Comparison of ENCODE assay signal across 10 cellular contexts in genomic region chr15:89812126-89812846, GRCh38. TPM values are rescaled to one million over a fixed set of nuclear protein-coding genes. Genes with fewer than 3 reads are reported as not detected.
DNase-seq lines count a peak whose midpoint lies in the region; ATAC-seq and TF ChIP-seq lines count a peak whose summit lies in the region.
"Had no signal": no experiment of that assay in that cellular context is flagged by ENCODE, and none has a peak within 500 bp of the region (broad histone marks: within the 10 kb centered on the region; RNA-seq: fewer than 3 reads in every experiment).

No MANE protein-coding gene starts in this region.

- peaks cover 56% of the 10 kb centered on the region for H3K27me3 Mint-ChIP-seq in nephron (ENCODE audit: low read depth)

- H3K9me2 ChIP-seq in PC-3 (replicated peaks; ENCODE audit: low read length), result no peaks in the 10 kb centered on the region

- peak overlapping the region; percentile 77 for H3K4me2 ChIP-seq in PC-3 (ENCODE audit: low read length)

- H3K27ac Mint-ChIP-seq in nephron, result peak overlapping the region in 2 of 3 experiments; percentile 78 to 87

- BruUV-seq in PC-3 (replicated peaks; lab: Mats Ljungman, UMichigan), result no TSS peak

- intact Hi-C loops in PC-3 (cut with micrococcal nuclease), result no loop called here

- H3K27me3 ChIP-seq in PC-3 (ENCODE audit: low read length), result no peaks in the 10 kb centered on the region
- H3K27me3 ChIP-seq: SJCRH30 had no signal

- peaks cover 40% of the 10 kb centered on the region for H3K79me2 ChIP-seq in PC-3 (ENCODE audit: low read length)

- peaks cover 6% of the 10 kb centered on the region for H3K36me3 Mint-ChIP-seq in nephron (ENCODE audit: low read depth)

- H3K9me3 ChIP-seq in PC-3 (ENCODE audit: low read length), result no peaks in the 10 kb centered on the region
- H3K9me3 ChIP-seq: SJCRH30 had no signal

- H4K20me1 ChIP-seq in PC-3 (ENCODE audit: low read length), result no peaks in the 10 kb centered on the region

- H3K4me3 Mint-ChIP-seq in nephron, result peak overlapping the region in 1 of 3 experiments; percentile 42

- peak; percentile 44 for ATAC-seq in PC-3
- no peak for ATAC-seq in HG03442 (IDR thresholded peaks at IDR 0.05; ENCODE audit: unreplicated experiment)
- ATAC-seq in GM21737 (IDR thresholded peaks at IDR 0.05; ENCODE audit: unreplicated experiment), result no peak
- ATAC-seq in GM18870 (IDR thresholded peaks at IDR 0.05; ENCODE audit: unreplicated experiment), result no peak

- CTCF ChIA-PET in PC-3 (lab: Charles Lee), result no interaction called here

- no peak overlapping the region for H2AFZ ChIP-seq in PC-3 (ENCODE audit: low read length)

- H3K9me3 Mint-ChIP-seq in nephron, result peaks cover 10% of the 10 kb centered on the region

- H3K27ac ChIP-seq in PC-3 (ENCODE audit: low read length), result peak overlapping the region; percentile 22
- H3K27ac ChIP-seq: BLaER1 treated with 17β-estradiol and CSF1 and Interleukin-3, amounts not matched to agents 10 nM and 100 nM; SJCRH30 had no signal

- DNase-seq in AG10803 (ENCODE audit: low read depth) (peak; percentile 73), PC-3 (no peak), fibroblast of gingiva (ENCODE audit: low read depth) (peak; percentile 86), NCI-H187 (lab: John Stamatoyannopoulos, UW) (no peak)
- DNase-seq: SJCRH30 had no signal

- H3K4me3 ChIP-seq in AG10803 (ENCODE audit: low read length) (peak overlapping the region; percentile 84), PC-3 (ENCODE audit: low read length) (peak overlapping the region; percentile 62)
- H3K4me3 ChIP-seq: SJCRH30 had no signal

- peaks cover 35% of the 10 kb centered on the region for H3K4me1 Mint-ChIP-seq in nephron

- no peak for TF ChIP-seq CTCF in AG10803 (conservative IDR thresholded peaks at IDR 0.05; ENCODE audit: low read length)
- TF ChIP-seq CTCF in PC-3 (conservative IDR thresholded peaks at IDR 0.05; ENCODE audit: low read depth, low read length), result no peak
- no peak for TF ChIP-seq CTCF in nephron (IDR thresholded peaks at IDR 0.05; ENCODE audit: unreplicated experiment in 3 of 3)

- no peak overlapping the region for H3K9ac ChIP-seq in PC-3 (ENCODE audit: low read length)

- H3K4me1 ChIP-seq in PC-3 (ENCODE audit: insufficient read depth, low read length), result peaks cover 29% of the 10 kb centered on the region

- POLR2A ChIA-PET in PC-3 (lab: Charles Lee; ENCODE audit: unreplicated experiment), result no interaction called here

- no peaks in the 10 kb centered on the region for H3K36me3 ChIP-seq in PC-3 (ENCODE audit: low read depth, low read length)
- H3K36me3 ChIP-seq: BLaER1 treated with 17β-estradiol and CSF1 and Interleukin-3, amounts not matched to agents 10 nM and 100 nM; SJCRH30 had no signal

- H3F3A ChIP-seq in PC-3 (ENCODE audit: low read length, unreplicated experiment), result no peaks in the 10 kb centered on the region

RNA-seq across cellular contexts. Expression of gene ANPEP, which starts 2.4 kb away (rescaled TPM):
- 113 and 133 TPM in 2 replicates for total RNA-seq in PC-3 (2014; rRNA removed)

RNA-seq across cellular contexts. Expression of gene MESP2, which starts 36.2 kb away (rescaled TPM):
- total RNA-seq in PC-3 (2014; rRNA removed), result 1.1 and 1.3 TPM in 2 replicates
- total RNA-seq: SJCRH30 had no signal

Comparison
In these comparisons a context has a peak if more than half of its experiments do, and no peak if none do; other contexts are left out.
1. DNase-seq: peak in AG10803 (single experiment) and fibroblast of gingiva (single experiment); none in PC-3 (single experiment) and NCI-H187 (0 of 2).